ENCODE assay signal across 19 cellular contexts in the genomic region with DNA sequence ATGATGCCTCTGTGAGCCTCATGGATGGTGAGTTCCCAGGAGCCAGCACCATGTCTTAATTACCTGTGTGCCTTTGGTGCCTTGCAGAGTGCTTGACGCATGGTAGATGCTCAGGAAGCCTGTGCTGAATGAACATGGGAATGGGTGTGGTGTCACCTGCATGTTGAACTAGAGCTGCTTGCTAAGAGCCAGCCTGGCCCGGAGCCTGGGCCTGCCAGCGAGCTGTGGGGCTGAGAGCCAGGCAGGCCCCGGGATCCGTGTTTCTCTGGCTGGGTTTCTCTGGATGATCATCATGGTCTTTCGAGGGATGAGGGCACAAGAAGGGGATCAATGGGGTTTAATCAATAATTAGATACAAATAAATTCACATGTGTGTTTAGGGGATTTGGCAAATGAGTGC. TPM values are rescaled to one million over a fixed set of nuclear protein-coding genes. Genes with fewer than 3 reads are reported as not detected.
DNase-seq lines count a peak whose midpoint lies in the region; ATAC-seq, FAIRE-seq and TF ChIP-seq lines count a peak whose summit lies in the region.
"Had no signal": no experiment of that assay in that cellular context is flagged by ENCODE, and none has a peak within 500 bp of the region (broad histone marks: within the 10 kb centered on the region; RNA-seq: fewer than 3 reads in every experiment).

No MANE protein-coding gene starts in this region.

- no peak for TF ChIP-seq CTCF in pancreas (IDR thresholded peaks at IDR 0.05)
- no peak for TF ChIP-seq CTCF in GM13976 (IDR thresholded peaks at IDR 0.05; ENCODE audit: borderline replicate concordance, control extremely low read depth, extremely low read depth, insufficient read depth, missing control alignments)

- no peak for FAIRE-seq in pancreas (lab: Jason Lieb, UNC)

- peak overlapping the region in 6 of 11 experiments; percentile 3 to 53 (median 34); a peak in 11 of 22 replicates for H3K4me2 ChIP-seq in BLaER1 treated with 17β-estradiol and CSF1 and Interleukin-3, amounts not matched to agents 10 nM and 100 nM

- no peaks in the 10 kb centered on the region for H3K9me3 ChIP-seq in BLaER1 treated with 17β-estradiol and CSF1 and Interleukin-3, amounts not matched to agents 10 nM and 100 nM (replicated peaks in 1 of 11)
- H3K9me3 ChIP-seq in pancreas: no peaks in the 10 kb centered on the region
- H3K9me3 ChIP-seq: MG63, SJCRH30 had no signal

- intact Hi-C loops in pancreas (cut with DNase I): loop anchor here in 2 of 3 donors (10.0 kb wide), 2 partner anchors 201 to 471 kb away; no protein-coding TSS in a partner anchor

- H3K9ac ChIP-seq in BLaER1 treated with 17β-estradiol and CSF1 and Interleukin-3, amounts not matched to agents 10 nM and 100 nM: no peak overlapping the region

- peaks cover 0 to 16% (median 11%) of the 10 kb centered on the region in 10 experiments; a peak in 10 of 20 replicates for H3K4me1 ChIP-seq in BLaER1 treated with 17β-estradiol and CSF1 and Interleukin-3, amounts not matched to agents 10 nM and 100 nM
- no peaks in the 10 kb centered on the region for H3K4me1 ChIP-seq in pancreas
- H3K4me1 ChIP-seq: SJCRH30 had no signal

- H3K27ac ChIP-seq in BLaER1 treated with 17β-estradiol and CSF1 and Interleukin-3, amounts not matched to agents 10 nM and 100 nM: no peak overlapping the region
- H3K27ac ChIP-seq in pancreas: no peak overlapping the region
- H3K27ac ChIP-seq: C4-2B, RWPE1, SJCRH30 had no signal

- no peaks in the 10 kb centered on the region for H4K20me1 ChIP-seq in BLaER1 treated with 17β-estradiol and CSF1 and Interleukin-3, amounts not matched to agents 10 nM and 100 nM

- no peaks in the 10 kb centered on the region for H3K27me3 ChIP-seq in BLaER1 treated with 17β-estradiol and CSF1 and Interleukin-3, amounts not matched to agents 10 nM and 100 nM
- H3K27me3 ChIP-seq in pancreas: no peaks in the 10 kb centered on the region
- H3K27me3 ChIP-seq: MG63, SJCRH30 had no signal

- no peaks in the 10 kb centered on the region for H3K36me3 ChIP-seq in BLaER1 treated with 17β-estradiol and CSF1 and Interleukin-3, amounts not matched to agents 10 nM and 100 nM
- H3K36me3 ChIP-seq in pancreas: no peaks in the 10 kb centered on the region
- H3K36me3 ChIP-seq: MG63, SJCRH30 had no signal

- in situ Hi-C loops in G401 (cut with HindIII; ENCODE audit: low sequenced_read_pairs): no loop called here
- in situ Hi-C loops in GM13976 (cut with MboI; ENCODE audit: low sequenced_read_pairs, unreplicated experiment): loop anchor here (10.0 kb wide), 1 partner anchor 201 kb away; no protein-coding TSS in a partner anchor

- H3K4me3 ChIP-seq in BLaER1 treated with 17β-estradiol and CSF1 and Interleukin-3, amounts not matched to agents 10 nM and 100 nM: no peak overlapping the region
- no peak overlapping the region for H3K4me3 ChIP-seq in pancreas
- H3K4me3 ChIP-seq: MG63, SJCRH30 had no signal

- DNase-seq in G401 (ENCODE audit: low spot score) (peak; percentile 56), pancreas (no peak), GM13976 (ENCODE audit: low spot score) (no peak), RPMI8226 (no peak), occipital lobe (lab: John Stamatoyannopoulos, UW) (no peak)
- DNase-seq: CD8-positive, alpha-beta memory T cell; GDM1; Karpas-422; MG63; NCI-H526; PC-3; SJCRH30 had no signal

- ATAC-seq in esophagus mucosa: peak; percentile 47
- ATAC-seq in pancreas: peak in 3 of 4 donors; percentile 53 to 67 (median 57)
- ATAC-seq: PC-3 had no signal

- 41 to 55% methylated on average over 6 of the region's 6 CpGs for WGBS in pancreas, 2 donors

RNA-seq across cellular contexts. Expression of a gene that starts 6.7 kb away (rescaled TPM):
- total RNA-seq in G401 (2014; rRNA removed; shearing (Covaris generic)): not detected in 2 replicates
- total RNA-seq in esophagus mucosa: 0.12 TPM
- total RNA-seq in pancreas: not detected
- not detected for polyA plus RNA-seq in pancreas
- not detected for total RNA-seq in occipital lobe
- total RNA-seq: CD8-positive, alpha-beta memory T cell; Daoy; H4; PC-3; SJCRH30 had no signal
- polyA plus RNA-seq: CD8-positive, alpha-beta memory T cell; IgD-negative memory B cell had no signal

RNA-seq across cellular contexts. Expression of a gene that starts 9.4 kb away (rescaled TPM):
- total RNA-seq in G401 (2014; rRNA removed; shearing (Covaris generic)): not detected in 2 replicates
- not detected for total RNA-seq in esophagus mucosa
- total RNA-seq in pancreas: not detected
- polyA plus RNA-seq in pancreas: not detected
- not detected for total RNA-seq in occipital lobe
- total RNA-seq: CD8-positive, alpha-beta memory T cell; Daoy; H4; PC-3; SJCRH30 had no signal
- polyA plus RNA-seq: CD8-positive, alpha-beta memory T cell had no signal
